8 cellular contexts compared by ENCODE assay signal in genomic region chr17:48052956-48053757, GRCh38. TPM values are rescaled to one million over a fixed set of nuclear protein-coding genes. Genes with fewer than 3 reads are reported as not detected.
DNase-seq lines count a peak whose midpoint lies in the region; ATAC-seq lines count a peak whose summit lies in the region.

No MANE protein-coding gene starts in this region.

- peaks cover 4% of the 10 kb centered on the region for H3K36me3 ChIP-seq in endocrine pancreas (ENCODE audit: control insufficient read depth, insufficient read depth, low read length)
- H3K36me3 ChIP-seq in mucosa of rectum (ENCODE audit: control insufficient read depth in 2 of 2, insufficient read depth in 2 of 2, low read length in 2 of 2): peaks cover 32 to 59% of the 10 kb centered on the region in 2 donors

- intact Hi-C loops in activated naive CD4-positive, alpha-beta T cell treated with anti-CD3 and anti-CD28 coated beads for 36 hours (cut with micrococcal nuclease): no loop called here

- H3K36me3 Mint-ChIP-seq in activated naive CD4-positive, alpha-beta T cell treated with anti-CD3 and anti-CD28 coated beads for 36 hours (ENCODE audit: low read depth): peaks cover 64% of the 10 kb centered on the region

- no peaks in the 10 kb centered on the region for H3K9me3 Mint-ChIP-seq in activated naive CD4-positive, alpha-beta T cell treated with anti-CD3 and anti-CD28 coated beads for 36 hours

- H3K9ac ChIP-seq in endocrine pancreas (ENCODE audit: control insufficient read depth, insufficient read depth, low read length): peak overlapping the region; percentile 45
- peak overlapping the region; percentile 5 to 55 for H3K9ac ChIP-seq in mucosa of rectum (ENCODE audit: low read depth in 1 of 2, low read length in 2 of 2)

- CTCF ChIA-PET in activated naive CD4-positive, alpha-beta T cell treated with anti-CD3 and anti-CD28 coated beads for 36 hours (lab: Charles Lee): interaction anchor here (0.7 to 1.3 kb wide), 4 partner anchors 11 to 28 kb away, joined by 3 to 6 read pairs (median 4); no protein-coding TSS in a partner anchor

- no peak overlapping the region for H3K4me3 Mint-ChIP-seq in activated naive CD4-positive, alpha-beta T cell treated with anti-CD3 and anti-CD28 coated beads for 36 hours

- no peaks in the 10 kb centered on the region for H3K27me3 ChIP-seq in endocrine pancreas (ENCODE audit: control insufficient read depth, insufficient read depth, low read length)
- H3K27me3 ChIP-seq in mucosa of rectum (ENCODE audit: control insufficient read depth in 2 of 2, insufficient read depth in 2 of 2, low read length in 2 of 2): no peaks in the 10 kb centered on the region

- H3K4me1 ChIP-seq in endocrine pancreas (ENCODE audit: control insufficient read depth, insufficient read depth, low read length) (no peaks in the 10 kb centered on the region), mucosa of rectum (ENCODE audit: control insufficient read depth in 2 of 2, insufficient read depth in 2 of 2, low read length in 2 of 2) (peaks cover 53% of the 10 kb centered on the region in 2 donors)

- H3K4me3 ChIP-seq in endocrine pancreas (ENCODE audit: control insufficient read depth, insufficient read depth, low read length) (no peak overlapping the region), mucosa of rectum (ENCODE audit: low read length in 2 of 2) (peak overlapping the region in 1 of 2 donors; percentile 29)

- no peaks in the 10 kb centered on the region for H3K27me3 Mint-ChIP-seq in activated naive CD4-positive, alpha-beta T cell treated with anti-CD3 and anti-CD28 coated beads for 36 hours (ENCODE audit: low read depth)

- H3K4me1 Mint-ChIP-seq in activated naive CD4-positive, alpha-beta T cell treated with anti-CD3 and anti-CD28 coated beads for 36 hours (ENCODE audit: low read depth): peaks cover 83% of the 10 kb centered on the region

- peak; percentile 22 for DNase-seq in activated naive CD4-positive, alpha-beta T cell treated with anti-CD3 and anti-CD28 coated beads for 36 hours
- DNase-seq in activated naive CD4-positive, alpha-beta T cell (lab: John Stamatoyannopoulos, UW): no peak
- DNase-seq in SHP77 treated with DMSO at 0.1 percent for 48 hours (lab: John Stamatoyannopoulos, UW) (peak; percentile 31), amniotic stem cell (lab: John Stamatoyannopoulos, UW) (no peak)

- H3K27ac ChIP-seq in mucosa of rectum (ENCODE audit: low read depth in 2 of 2, low read length in 2 of 2): peak overlapping the region; percentile 39 to 99

- ATAC-seq in HG02938 (IDR thresholded peaks at IDR 0.05; ENCODE audit: unreplicated experiment): no peak
- ATAC-seq in GM19351 (IDR thresholded peaks at IDR 0.05; ENCODE audit: unreplicated experiment): no peak

- H3K9me3 ChIP-seq in endocrine pancreas (ENCODE audit: control insufficient read depth, low read length) (no peaks in the 10 kb centered on the region), mucosa of rectum (ENCODE audit: control insufficient read depth in 2 of 2, low read length in 2 of 2) (no peaks in the 10 kb centered on the region)

- peak overlapping the region; percentile 88 for H3K27ac Mint-ChIP-seq in activated naive CD4-positive, alpha-beta T cell treated with anti-CD3 and anti-CD28 coated beads for 36 hours

RNA-seq across cellular contexts. Expression of gene NFE2L1, which starts 5.0 kb away (rescaled TPM):
- total RNA-seq in activated naive CD4-positive, alpha-beta T cell treated with anti-CD3 and anti-CD28 coated beads for 36 hours: 100 to 1,000 TPM in 1 of 2 experiments, 10 to 100 TPM in 1; 95.2 to 102 TPM

RNA-seq across cellular contexts. Expression of gene COPZ2, which starts 15.6 kb away (rescaled TPM):
- 1 to 10 TPM; 2.4 to 3.3 TPM for total RNA-seq in activated naive CD4-positive, alpha-beta T cell treated with anti-CD3 and anti-CD28 coated beads for 36 hours

RNA-seq across cellular contexts. Expression of gene CBX1, which starts 48.1 kb away (rescaled TPM):
- total RNA-seq in activated naive CD4-positive, alpha-beta T cell treated with anti-CD3 and anti-CD28 coated beads for 36 hours: 10 to 100 TPM; 61.6 to 63.0 TPM

RNA-seq across cellular contexts. Expression of gene SNX11, which starts 54.4 kb away (rescaled TPM):
- total RNA-seq in activated naive CD4-positive, alpha-beta T cell treated with anti-CD3 and anti-CD28 coated beads for 36 hours: 10 to 100 TPM; 20.2 to 23.0 TPM

Comparison
In these comparisons a context has a peak if more than half of its experiments do, and no peak if none do; other contexts are left out.
1. DNase-seq: peak in activated naive CD4-positive, alpha-beta T cell treated with anti-CD3 and anti-CD28 coated beads for 36 hours (single experiment) and SHP77 treated with DMSO at 0.1 percent for 48 hours (single experiment); none in activated naive CD4-positive, alpha-beta T cell (0 of 4) and amniotic stem cell (single experiment).